Comparison of ENCODE assay signal across 1 cellular context in the genomic region with DNA sequence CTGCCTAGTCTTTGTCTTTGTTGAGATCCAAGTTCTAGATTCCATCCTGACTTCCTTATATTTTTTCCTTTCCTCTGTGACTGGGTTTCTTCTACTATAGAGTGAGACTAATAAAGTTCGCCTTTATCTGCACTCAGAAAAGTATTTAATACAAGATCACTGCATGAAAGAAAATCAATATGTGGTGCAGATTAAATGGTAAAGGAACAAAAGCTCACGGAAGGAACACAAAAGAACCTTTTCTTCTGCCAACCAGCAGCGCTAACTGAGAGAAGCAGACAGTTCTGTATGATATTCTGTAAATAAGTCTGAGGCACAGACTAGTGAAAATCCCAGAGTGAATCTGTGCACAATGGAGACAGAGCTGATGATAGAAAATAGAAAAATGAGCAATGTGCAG.
TF ChIP-seq lines count a peak whose summit lies in the region.

No MANE protein-coding gene starts in this region.

TF ChIP-seq in WTC11, 78 proteins besides CTCF, POLR2A, EP300 and RAD21 (continued from another document):
- TF ChIP-seq USF1 (CRISPR knock-in tag; IDR thresholded peaks at IDR 0.05): no peak
- no peak for TF ChIP-seq NFATC4 (CRISPR knock-in tag; IDR thresholded peaks at IDR 0.05)
- no peak for TF ChIP-seq MYBL2 (CRISPR knock-in tag; IDR thresholded peaks at IDR 0.05)
- no peak for TF ChIP-seq HMGA2 (CRISPR knock-in tag; IDR thresholded peaks at IDR 0.05)
- TF ChIP-seq NR1H2 (CRISPR knock-in tag; IDR thresholded peaks at IDR 0.05): no peak
- TF ChIP-seq CBFB (CRISPR knock-in tag; IDR thresholded peaks at IDR 0.05; ENCODE audit: low read depth): no peak
- no peak for TF ChIP-seq ATF1 (CRISPR knock-in tag; IDR thresholded peaks at IDR 0.05)
- TF ChIP-seq E2F4 (CRISPR knock-in tag; IDR thresholded peaks at IDR 0.05; ENCODE audit: borderline replicate concordance, low read depth): no peak
- TF ChIP-seq ZNF671 (CRISPR knock-in tag; IDR thresholded peaks at IDR 0.05): no peak
- TF ChIP-seq JAZF1 (CRISPR knock-in tag; IDR thresholded peaks at IDR 0.05): no peak
